In genomic region chr15:58933311-58934113, GRCh38 we compare ENCODE assay signal across 1 cellular context.
A peak's percentile ranks its signal among the peaks of the same experiment; 100 is the strongest.
TF ChIP-seq lines count a peak whose summit lies in the region.

TSS of gene SLTM (minus strand) at chr15:58933679. CDS start at chr15:58933565, 114 bp downstream.

TF ChIP-seq in K562, 482 proteins besides CTCF, POLR2A, EP300 and RAD21 (continued from another document and continues in another):
- TF ChIP-seq CHD7 (IDR thresholded peaks at IDR 0.05; ENCODE audit: low read depth, low read length): no peak
- 0 out of 2 replicates have a peak, but pooled peaks have one; percentile 46 for TF ChIP-seq NR4A1 (CRISPR knock-in tag; IDR thresholded peaks at IDR 0.05)
- TF ChIP-seq NR4A1 (tag; IDR thresholded peaks at IDR 0.05): no peak; the same call in 1 of the 2 replicates
- no peak for TF ChIP-seq HNRNPUL1 (IDR thresholded peaks at IDR 0.05; ENCODE audit: low read length)
- peak; percentile 62 for TF ChIP-seq SMAD4 (CRISPR knock-in tag; conservative IDR thresholded peaks at IDR 0.05)
- TF ChIP-seq HDAC3 (IDR thresholded peaks at IDR 0.05; ENCODE audit: borderline replicate concordance, partially characterized antibody): no peak
- TF ChIP-seq USF1 (CRISPR knock-in tag; IDR thresholded peaks at IDR 0.05): no peak
- peak; percentile 87 for TF ChIP-seq PML (IDR thresholded peaks at IDR 0.05; ENCODE audit: low read length)
- TF ChIP-seq, protein P1, sequence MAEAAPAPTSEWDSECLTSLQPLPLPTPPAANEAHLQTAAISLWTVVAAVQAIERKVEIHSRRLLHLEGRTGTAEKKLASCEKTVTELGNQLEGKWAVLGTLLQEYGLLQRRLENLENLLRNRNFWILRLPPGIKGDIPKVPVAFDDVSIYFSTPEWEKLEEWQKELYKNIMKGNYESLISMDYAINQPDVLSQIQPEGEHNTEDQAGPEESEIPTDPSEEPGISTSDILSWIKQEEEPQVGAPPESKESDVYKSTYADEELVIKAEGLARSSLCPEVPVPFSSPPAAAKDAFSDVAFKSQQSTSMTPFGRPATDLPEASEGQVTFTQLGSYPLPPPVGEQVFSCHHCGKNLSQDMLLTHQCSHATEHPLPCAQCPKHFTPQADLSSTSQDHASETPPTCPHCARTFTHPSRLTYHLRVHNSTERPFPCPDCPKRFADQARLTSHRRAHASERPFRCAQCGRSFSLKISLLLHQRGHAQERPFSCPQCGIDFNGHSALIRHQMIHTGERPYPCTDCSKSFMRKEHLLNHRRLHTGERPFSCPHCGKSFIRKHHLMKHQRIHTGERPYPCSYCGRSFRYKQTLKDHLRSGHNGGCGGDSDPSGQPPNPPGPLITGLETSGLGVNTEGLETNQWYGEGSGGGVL (CRISPR knock-in tag; IDR thresholded peaks at IDR 0.05): no peak
- TF ChIP-seq FOS (IDR thresholded peaks at IDR 0.05; ENCODE audit: extremely low read depth, insufficient read length): no peak
- 0 out of 2 replicates have a peak, but pooled peaks have one; percentile 54 for TF ChIP-seq DMBX1 (CRISPR knock-in tag; IDR thresholded peaks at IDR 0.05; ENCODE audit: borderline replicate concordance)
- no peak for TF ChIP-seq MCM5 (IDR thresholded peaks at IDR 0.05; ENCODE audit: low read depth)
- no peak for TF ChIP-seq BRF1 (IDR thresholded peaks at IDR 0.05; ENCODE audit: borderline replicate concordance, extremely low read depth, insufficient read length)
- no peak for TF ChIP-seq POU5F1 (IDR thresholded peaks at IDR 0.05; ENCODE audit: borderline replicate concordance, low read depth, low read length, partially characterized antibody)
- TF ChIP-seq, protein P2, sequence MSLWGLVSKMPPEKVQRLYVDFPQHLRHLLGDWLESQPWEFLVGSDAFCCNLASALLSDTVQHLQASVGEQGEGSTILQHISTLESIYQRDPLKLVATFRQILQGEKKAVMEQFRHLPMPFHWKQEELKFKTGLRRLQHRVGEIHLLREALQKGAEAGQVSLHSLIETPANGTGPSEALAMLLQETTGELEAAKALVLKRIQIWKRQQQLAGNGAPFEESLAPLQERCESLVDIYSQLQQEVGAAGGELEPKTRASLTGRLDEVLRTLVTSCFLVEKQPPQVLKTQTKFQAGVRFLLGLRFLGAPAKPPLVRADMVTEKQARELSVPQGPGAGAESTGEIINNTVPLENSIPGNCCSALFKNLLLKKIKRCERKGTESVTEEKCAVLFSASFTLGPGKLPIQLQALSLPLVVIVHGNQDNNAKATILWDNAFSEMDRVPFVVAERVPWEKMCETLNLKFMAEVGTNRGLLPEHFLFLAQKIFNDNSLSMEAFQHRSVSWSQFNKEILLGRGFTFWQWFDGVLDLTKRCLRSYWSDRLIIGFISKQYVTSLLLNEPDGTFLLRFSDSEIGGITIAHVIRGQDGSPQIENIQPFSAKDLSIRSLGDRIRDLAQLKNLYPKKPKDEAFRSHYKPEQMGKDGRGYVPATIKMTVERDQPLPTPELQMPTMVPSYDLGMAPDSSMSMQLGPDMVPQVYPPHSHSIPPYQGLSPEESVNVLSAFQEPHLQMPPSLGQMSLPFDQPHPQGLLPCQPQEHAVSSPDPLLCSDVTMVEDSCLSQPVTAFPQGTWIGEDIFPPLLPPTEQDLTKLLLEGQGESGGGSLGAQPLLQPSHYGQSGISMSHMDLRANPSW (CRISPR knock-in tag; IDR thresholded peaks at IDR 0.05): 0 out of 2 replicates have a peak, but pooled peaks have one; percentile 34
- no peak for TF ChIP-seq SLC30A9 (CRISPR knock-in tag; IDR thresholded peaks at IDR 0.05)
- TF ChIP-seq, protein P3, sequence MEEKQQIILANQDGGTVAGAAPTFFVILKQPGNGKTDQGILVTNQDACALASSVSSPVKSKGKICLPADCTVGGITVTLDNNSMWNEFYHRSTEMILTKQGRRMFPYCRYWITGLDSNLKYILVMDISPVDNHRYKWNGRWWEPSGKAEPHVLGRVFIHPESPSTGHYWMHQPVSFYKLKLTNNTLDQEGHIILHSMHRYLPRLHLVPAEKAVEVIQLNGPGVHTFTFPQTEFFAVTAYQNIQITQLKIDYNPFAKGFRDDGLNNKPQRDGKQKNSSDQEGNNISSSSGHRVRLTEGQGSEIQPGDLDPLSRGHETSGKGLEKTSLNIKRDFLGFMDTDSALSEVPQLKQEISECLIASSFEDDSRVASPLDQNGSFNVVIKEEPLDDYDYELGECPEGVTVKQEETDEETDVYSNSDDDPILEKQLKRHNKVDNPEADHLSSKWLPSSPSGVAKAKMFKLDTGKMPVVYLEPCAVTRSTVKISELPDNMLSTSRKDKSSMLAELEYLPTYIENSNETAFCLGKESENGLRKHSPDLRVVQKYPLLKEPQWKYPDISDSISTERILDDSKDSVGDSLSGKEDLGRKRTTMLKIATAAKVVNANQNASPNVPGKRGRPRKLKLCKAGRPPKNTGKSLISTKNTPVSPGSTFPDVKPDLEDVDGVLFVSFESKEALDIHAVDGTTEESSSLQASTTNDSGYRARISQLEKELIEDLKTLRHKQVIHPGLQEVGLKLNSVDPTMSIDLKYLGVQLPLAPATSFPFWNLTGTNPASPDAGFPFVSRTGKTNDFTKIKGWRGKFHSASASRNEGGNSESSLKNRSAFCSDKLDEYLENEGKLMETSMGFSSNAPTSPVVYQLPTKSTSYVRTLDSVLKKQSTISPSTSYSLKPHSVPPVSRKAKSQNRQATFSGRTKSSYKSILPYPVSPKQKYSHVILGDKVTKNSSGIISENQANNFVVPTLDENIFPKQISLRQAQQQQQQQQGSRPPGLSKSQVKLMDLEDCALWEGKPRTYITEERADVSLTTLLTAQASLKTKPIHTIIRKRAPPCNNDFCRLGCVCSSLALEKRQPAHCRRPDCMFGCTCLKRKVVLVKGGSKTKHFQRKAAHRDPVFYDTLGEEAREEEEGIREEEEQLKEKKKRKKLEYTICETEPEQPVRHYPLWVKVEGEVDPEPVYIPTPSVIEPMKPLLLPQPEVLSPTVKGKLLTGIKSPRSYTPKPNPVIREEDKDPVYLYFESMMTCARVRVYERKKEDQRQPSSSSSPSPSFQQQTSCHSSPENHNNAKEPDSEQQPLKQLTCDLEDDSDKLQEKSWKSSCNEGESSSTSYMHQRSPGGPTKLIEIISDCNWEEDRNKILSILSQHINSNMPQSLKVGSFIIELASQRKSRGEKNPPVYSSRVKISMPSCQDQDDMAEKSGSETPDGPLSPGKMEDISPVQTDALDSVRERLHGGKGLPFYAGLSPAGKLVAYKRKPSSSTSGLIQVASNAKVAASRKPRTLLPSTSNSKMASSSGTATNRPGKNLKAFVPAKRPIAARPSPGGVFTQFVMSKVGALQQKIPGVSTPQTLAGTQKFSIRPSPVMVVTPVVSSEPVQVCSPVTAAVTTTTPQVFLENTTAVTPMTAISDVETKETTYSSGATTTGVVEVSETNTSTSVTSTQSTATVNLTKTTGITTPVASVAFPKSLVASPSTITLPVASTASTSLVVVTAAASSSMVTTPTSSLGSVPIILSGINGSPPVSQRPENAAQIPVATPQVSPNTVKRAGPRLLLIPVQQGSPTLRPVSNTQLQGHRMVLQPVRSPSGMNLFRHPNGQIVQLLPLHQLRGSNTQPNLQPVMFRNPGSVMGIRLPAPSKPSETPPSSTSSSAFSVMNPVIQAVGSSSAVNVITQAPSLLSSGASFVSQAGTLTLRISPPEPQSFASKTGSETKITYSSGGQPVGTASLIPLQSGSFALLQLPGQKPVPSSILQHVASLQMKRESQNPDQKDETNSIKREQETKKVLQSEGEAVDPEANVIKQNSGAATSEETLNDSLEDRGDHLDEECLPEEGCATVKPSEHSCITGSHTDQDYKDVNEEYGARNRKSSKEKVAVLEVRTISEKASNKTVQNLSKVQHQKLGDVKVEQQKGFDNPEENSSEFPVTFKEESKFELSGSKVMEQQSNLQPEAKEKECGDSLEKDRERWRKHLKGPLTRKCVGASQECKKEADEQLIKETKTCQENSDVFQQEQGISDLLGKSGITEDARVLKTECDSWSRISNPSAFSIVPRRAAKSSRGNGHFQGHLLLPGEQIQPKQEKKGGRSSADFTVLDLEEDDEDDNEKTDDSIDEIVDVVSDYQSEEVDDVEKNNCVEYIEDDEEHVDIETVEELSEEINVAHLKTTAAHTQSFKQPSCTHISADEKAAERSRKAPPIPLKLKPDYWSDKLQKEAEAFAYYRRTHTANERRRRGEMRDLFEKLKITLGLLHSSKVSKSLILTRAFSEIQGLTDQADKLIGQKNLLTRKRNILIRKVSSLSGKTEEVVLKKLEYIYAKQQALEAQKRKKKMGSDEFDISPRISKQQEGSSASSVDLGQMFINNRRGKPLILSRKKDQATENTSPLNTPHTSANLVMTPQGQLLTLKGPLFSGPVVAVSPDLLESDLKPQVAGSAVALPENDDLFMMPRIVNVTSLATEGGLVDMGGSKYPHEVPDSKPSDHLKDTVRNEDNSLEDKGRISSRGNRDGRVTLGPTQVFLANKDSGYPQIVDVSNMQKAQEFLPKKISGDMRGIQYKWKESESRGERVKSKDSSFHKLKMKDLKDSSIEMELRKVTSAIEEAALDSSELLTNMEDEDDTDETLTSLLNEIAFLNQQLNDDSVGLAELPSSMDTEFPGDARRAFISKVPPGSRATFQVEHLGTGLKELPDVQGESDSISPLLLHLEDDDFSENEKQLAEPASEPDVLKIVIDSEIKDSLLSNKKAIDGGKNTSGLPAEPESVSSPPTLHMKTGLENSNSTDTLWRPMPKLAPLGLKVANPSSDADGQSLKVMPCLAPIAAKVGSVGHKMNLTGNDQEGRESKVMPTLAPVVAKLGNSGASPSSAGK (IDR thresholded peaks at IDR 0.05): peak; percentile 41
- no peak for TF ChIP-seq CBFA2T2 (conservative IDR thresholded peaks at IDR 0.05)
- no peak for TF ChIP-seq ZNF740 (CRISPR knock-in tag; IDR thresholded peaks at IDR 0.05)
- TF ChIP-seq ZNF740 (tag; IDR thresholded peaks at IDR 0.05): no peak
